Comparison of ENCODE assay signal across 22 cellular contexts in genomic region chr18:36567800-36568199, GRCh38.
"Had no signal": no experiment of that assay in that cellular context is flagged by ENCODE, and none has a peak within 500 bp of the region (broad histone marks: within the 10 kb centered on the region; RNA-seq: fewer than 3 reads in every experiment).

No MANE protein-coding gene starts in this region.

- H3K4me1 ChIP-seq: sigmoid colon, stomach had no signal

- H3K4me3 Mint-ChIP-seq: activated naive CD4-positive, alpha-beta T cell treated with anti-CD3 and anti-CD28 coated beads, Interleukin-2, amount 10 ng/mL, durations not matched to agents 7 days and 5 days; activated naive CD8-positive, alpha-beta T cell treated with anti-CD3 and anti-CD28 coated beads, Interleukin-2, amount 50 U/mL, for 24 hours; activated T-cell treated with anti-CD3 and anti-CD28 coated beads, Interleukin-2, amount 50 U/mL, for 4 hours; memory B cell; naive thymus-derived CD4-positive, alpha-beta T cell; stimulated activated effector memory CD8-positive, alpha-beta T cell treated with anti-CD3 and anti-CD28 coated beads, Interleukin-12 subunit alpha, Interleukin-12 subunit beta, amount 100 ng/mL, for 72 hours had no signal

- H3K4me3 ChIP-seq: gastroesophageal sphincter, heart left ventricle, sigmoid colon, stomach had no signal

- H3K79me2 ChIP-seq: parathyroid adenoma had no signal

- H3K9me3 ChIP-seq: gastroesophageal sphincter, heart left ventricle, neutrophil, sigmoid colon, stomach had no signal

- H3K4me1 Mint-ChIP-seq: activated naive CD4-positive, alpha-beta T cell treated with anti-CD3 and anti-CD28 coated beads, Interleukin-2, amount 10 ng/mL, durations not matched to agents 7 days and 5 days; activated naive CD8-positive, alpha-beta T cell treated with anti-CD3 and anti-CD28 coated beads, Interleukin-2, amount 50 U/mL, for 24 hours; memory B cell; stimulated activated effector memory CD8-positive, alpha-beta T cell treated with anti-CD3 and anti-CD28 coated beads, Interleukin-12 subunit alpha, Interleukin-12 subunit beta, amount 100 ng/mL, for 72 hours had no signal

- H3K9ac ChIP-seq: parathyroid adenoma had no signal

- H3K27me3 ChIP-seq: brain microvascular endothelial cell, gastroesophageal sphincter, sigmoid colon had no signal

- H3K36me3 ChIP-seq: brain microvascular endothelial cell, gastroesophageal sphincter, heart left ventricle, neutrophil, sigmoid colon, stomach had no signal

- H3K27ac ChIP-seq: brain microvascular endothelial cell, neutrophil, parathyroid adenoma, sigmoid colon, stomach had no signal

- H3K27ac Mint-ChIP-seq: activated naive CD4-positive, alpha-beta T cell treated with anti-CD3 and anti-CD28 coated beads, Interleukin-2, amount 10 ng/mL, durations not matched to agents 7 days and 5 days; activated naive CD8-positive, alpha-beta T cell treated with anti-CD3 and anti-CD28 coated beads, Interleukin-2, amount 50 U/mL, for 24 hours; memory B cell; naive thymus-derived CD4-positive, alpha-beta T cell; stimulated activated effector memory CD8-positive, alpha-beta T cell treated with anti-CD3 and anti-CD28 coated beads, Interleukin-12 subunit alpha, Interleukin-12 subunit beta, amount 100 ng/mL, for 72 hours had no signal

- H3K36me3 Mint-ChIP-seq: activated naive CD4-positive, alpha-beta T cell treated with anti-CD3 and anti-CD28 coated beads, Interleukin-2, amount 10 ng/mL, durations not matched to agents 7 days and 5 days; memory B cell; naive thymus-derived CD4-positive, alpha-beta T cell; stimulated activated effector memory CD8-positive, alpha-beta T cell treated with anti-CD3 and anti-CD28 coated beads, Interleukin-12 subunit alpha, Interleukin-12 subunit beta, amount 100 ng/mL, for 72 hours had no signal

- DNase-seq: activated CD4-positive, alpha-beta T cell treated with anti-CD3 and anti-CD28 coated beads, Interleukin-2, amount 50 U/mL, for 1 hour; activated CD8-positive, alpha-beta memory T cell treated with anti-CD3 and anti-CD28 coated beads, Interleukin-2, amount 50 U/mL, for 4 hours; activated effector memory CD4-positive, alpha-beta T cell treated with Interleukin-2 at 50 U/mL for 16 hours; activated naive CD4-positive, alpha-beta T cell treated with anti-CD3 and anti-CD28 coated beads, Interleukin-2, amount 10 ng/mL, durations not matched to agents 7 days and 5 days; activated naive CD8-positive, alpha-beta T cell treated with anti-CD3 and anti-CD28 coated beads, Interleukin-2, amount 50 U/mL, for 24 hours; activated T-cell treated with anti-CD3 and anti-CD28 coated beads, Interleukin-2, amount 50 U/mL, for 4 hours; anterior cingulate cortex; brain microvascular endothelial cell; cerebellar nuclear complex; cortex of kidney; naive thymus-derived CD4-positive, alpha-beta T cell; sigmoid colon; stimulated activated CD4-positive, alpha-beta T cell treated with anti-CD3 and anti-CD28 coated beads, Interleukin-4, amount 100 ng/mL, for 24 hours; stomach; T-helper 9 cell; trophoblast cell had no signal

- ATAC-seq: activated naive CD8-positive, alpha-beta T cell treated with anti-CD3 and anti-CD28 coated beads, Interleukin-2, amount 50 U/mL, for 24 hours; activated T-cell treated with anti-CD3 and anti-CD28 coated beads, Interleukin-2, amount 50 U/mL, for 4 hours; gastroesophageal sphincter; naive thymus-derived CD4-positive, alpha-beta T cell; stimulated activated effector memory CD8-positive, alpha-beta T cell treated with anti-CD3 and anti-CD28 coated beads, Interleukin-12 subunit alpha, Interleukin-12 subunit beta, amount 100 ng/mL, for 72 hours had no signal

- H2AFZ ChIP-seq: parathyroid adenoma had no signal

- H3K9me3 Mint-ChIP-seq: activated naive CD4-positive, alpha-beta T cell treated with anti-CD3 and anti-CD28 coated beads, Interleukin-2, amount 10 ng/mL, durations not matched to agents 7 days and 5 days; activated naive CD8-positive, alpha-beta T cell treated with anti-CD3 and anti-CD28 coated beads, Interleukin-2, amount 50 U/mL, for 24 hours; activated T-cell treated with anti-CD3 and anti-CD28 coated beads, Interleukin-2, amount 50 U/mL, for 4 hours; memory B cell; stimulated activated effector memory CD8-positive, alpha-beta T cell treated with anti-CD3 and anti-CD28 coated beads, Interleukin-12 subunit alpha, Interleukin-12 subunit beta, amount 100 ng/mL, for 72 hours had no signal
